Comparison of ENCODE assay signal across 15 cellular contexts in genomic region chr7:25726180-25726579, GRCh38.
A peak's percentile ranks its signal among the peaks of the same experiment; 100 is the strongest.
DNase-seq lines count a peak whose midpoint lies in the region; ATAC-seq and TF ChIP-seq lines count a peak whose summit lies in the region.
"Had no signal": no experiment of that assay in that cellular context is flagged by ENCODE, and none has a peak within 500 bp of the region (broad histone marks: within the 10 kb centered on the region; RNA-seq: fewer than 3 reads in every experiment).

No MANE protein-coding gene starts in this region.

- no peak overlapping the region for H3K9ac ChIP-seq in HUES64 (ENCODE audit: low read depth, low read length)

- peaks cover 43% of the 10 kb centered on the region for H3K4me1 ChIP-seq in HUES64 (ENCODE audit: insufficient read depth, low read length)
- peaks cover 9% of the 10 kb centered on the region for H3K4me1 ChIP-seq in mesodermal cell (ENCODE audit: control insufficient read depth, insufficient read depth, low read length, poor library complexity, severe bottlenecking)

- WGBS in HUES64 = 32% methylated on average over 5 of the region's 5 CpGs
- WGBS in mesodermal cell (ENCODE audit: insufficient coverage in 2 of 2), 2 experiments = 0 to 26% methylated on average over 2 to 4 of the region's 5 CpGs

- no peak overlapping the region for H3K27ac Mint-ChIP-seq in WTC11
- H3K27ac Mint-ChIP-seq: activated T-cell treated with anti-CD3 and anti-CD28 coated beads, Interleukin-2, amount 50 U/mL, for 72 hours; dendritic cell treated with granulocyte-macrophage colony-stimulating factor and Interleukin-4, amounts not matched to agents 40 ng/mL and 50 ng/mL, for 4 days had no signal

- H3K27me3 Mint-ChIP-seq in WTC11 (ENCODE audit: low read depth) = no peaks in the 10 kb centered on the region

- H3K4me1 Mint-ChIP-seq in WTC11 = peaks cover 33% of the 10 kb centered on the region

- H3K27me3 ChIP-seq in HUES64 (ENCODE audit: insufficient read depth, low read length) = no peaks in the 10 kb centered on the region

- CTCF ChIA-PET in WTC11 (lab: Charles Lee) = interaction anchor here (0.7 to 1.6 kb wide), 4 partner anchors 11 to 157 kb away, joined by 3 to 4 read pairs (median 4); no protein-coding TSS in a partner anchor

- H3K4me3 ChIP-seq in HUES64 (ENCODE audit: low read length) (no peak overlapping the region), mesodermal cell (ENCODE audit: extremely low read depth, insufficient read depth, low read length, poor library complexity, severe bottlenecking) (no peak overlapping the region)

- H3K4me3 Mint-ChIP-seq in WTC11 = 0 out of 2 replicates have a peak overlapping the region, but pooled peaks have one; percentile 10
- H3K4me3 Mint-ChIP-seq: activated T-cell treated with anti-CD3 and anti-CD28 coated beads, Interleukin-2, amount 50 U/mL, for 72 hours; dendritic cell treated with granulocyte-macrophage colony-stimulating factor and Interleukin-4, amounts not matched to agents 40 ng/mL and 50 ng/mL, for 4 days had no signal

- TF ChIP-seq CTCF in WTC11 (IDR thresholded peaks at IDR 0.05) = no peak

- no peaks in the 10 kb centered on the region for H3K36me3 Mint-ChIP-seq in WTC11

- H3K9me3 Mint-ChIP-seq in WTC11 = no peaks in the 10 kb centered on the region
- H3K9me3 Mint-ChIP-seq: activated T-cell treated with anti-CD3 and anti-CD28 coated beads, Interleukin-2, amount 50 U/mL, for 72 hours; dendritic cell treated with granulocyte-macrophage colony-stimulating factor and Interleukin-4, amounts not matched to agents 40 ng/mL and 50 ng/mL, for 4 days had no signal

- DNase-seq in DMS 273 (lab: John Stamatoyannopoulos, UW; ENCODE audit: unreplicated experiment) (peak; percentile 96), WTC11 (ENCODE audit: low spot score) (peak; percentile 32), GM19240 (ENCODE audit: insufficient read length, low spot score) (no peak), SIG-M5 treated with dmso at 0.1 percent for 504 hours (lab: John Stamatoyannopoulos, UW; ENCODE audit: unreplicated experiment) (no peak)
- DNase-seq: activated T-cell treated with anti-CD3 and anti-CD28 coated beads, Interleukin-2, amount 50 U/mL, for 72 hours; amygdala; hypothalamus; NCI-H446 treated with DMSO at 0.1 percent for 48 hours; stimulated activated CD4-positive, alpha-beta T cell treated with anti-CD3 and anti-CD28 coated beads, Interleukin-15, amount 100 ng/mL, for 24 hours had no signal

- no peaks in the 10 kb centered on the region for H3K36me3 ChIP-seq in HUES64 (ENCODE audit: insufficient read depth, low read length)
- no peaks in the 10 kb centered on the region for H3K36me3 ChIP-seq in mesodermal cell (ENCODE audit: control insufficient read depth, insufficient read depth, low read length)

- POLR2A ChIA-PET in WTC11 (lab: Charles Lee) = no interaction called here

- H3K9me3 ChIP-seq in HUES64 (ENCODE audit: insufficient read depth, low read depth, low read length) = no peaks in the 10 kb centered on the region
- H3K9me3 ChIP-seq in mesodermal cell (ENCODE audit: control insufficient read depth, low read length) = no peaks in the 10 kb centered on the region

- peak overlapping the region; percentile 9; the same call in 1 of the 2 replicates for H3K27ac ChIP-seq in HUES64 (ENCODE audit: low read depth, low read length)
- H3K27ac ChIP-seq in mesodermal cell (ENCODE audit: low read depth, low read length, severe bottlenecking) = peak overlapping the region; percentile 70
- H3K27ac ChIP-seq: RWPE1 had no signal

- ATAC-seq in WTC11 (peak; percentile 88), HG03469 (IDR thresholded peaks at IDR 0.05; ENCODE audit: unreplicated experiment) (no peak), GM21737 (IDR thresholded peaks at IDR 0.05; ENCODE audit: unreplicated experiment) (no peak)
- ATAC-seq: activated T-cell treated with anti-CD3 and anti-CD28 coated beads, Interleukin-2, amount 50 U/mL, for 72 hours had no signal

TF ChIP-seq in WTC11, 78 proteins besides CTCF, POLR2A, EP300 and RAD21:
- TF ChIP-seq KAT7 (CRISPR knock-in tag; IDR thresholded peaks at IDR 0.05; ENCODE audit: borderline replicate concordance) (no peak), ZNF423 (CRISPR knock-in tag; IDR thresholded peaks at IDR 0.05) (peak; percentile 38; the same call in 1 of the 2 replicates)
- TF ChIP-seq, protein P1, sequence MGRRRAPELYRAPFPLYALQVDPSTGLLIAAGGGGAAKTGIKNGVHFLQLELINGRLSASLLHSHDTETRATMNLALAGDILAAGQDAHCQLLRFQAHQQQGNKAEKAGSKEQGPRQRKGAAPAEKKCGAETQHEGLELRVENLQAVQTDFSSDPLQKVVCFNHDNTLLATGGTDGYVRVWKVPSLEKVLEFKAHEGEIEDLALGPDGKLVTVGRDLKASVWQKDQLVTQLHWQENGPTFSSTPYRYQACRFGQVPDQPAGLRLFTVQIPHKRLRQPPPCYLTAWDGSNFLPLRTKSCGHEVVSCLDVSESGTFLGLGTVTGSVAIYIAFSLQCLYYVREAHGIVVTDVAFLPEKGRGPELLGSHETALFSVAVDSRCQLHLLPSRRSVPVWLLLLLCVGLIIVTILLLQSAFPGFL (CRISPR knock-in tag; IDR thresholded peaks at IDR 0.05; ENCODE audit: borderline replicate concordance) = no peak

Comparison
In these comparisons a context has a peak if more than half of its experiments do, and no peak if none do; other contexts are left out.
1. DNase-seq: peak in DMS 273 (single experiment) and WTC11 (single experiment); none in GM19240 (single experiment) and SIG-M5 treated with dmso at 0.1 percent for 504 hours (single experiment).